In genomic region chr1:24199291-24199900, GRCh38 we compare ENCODE assay signal across 1 cellular context.
TF ChIP-seq lines count a peak whose summit lies in the region.

No MANE protein-coding gene starts in this region.

TF ChIP-seq in HEK293, 187 proteins besides CTCF, POLR2A, EP300 and RAD21 (continued from another document and continues in another):
- TF ChIP-seq PRDM10 (tag by site-specific recombination; IDR thresholded peaks at IDR 0.05) (peak; percentile 64; the same call in 1 of the 2 replicates), IKZF3 (tag by site-specific recombination; IDR thresholded peaks at IDR 0.05) (no peak), OSR2 (tag by site-specific recombination; IDR thresholded peaks at IDR 0.05) (no peak), ZSCAN30 (tag by site-specific recombination; IDR thresholded peaks at IDR 0.05) (0 out of 2 replicates have a peak, but pooled peaks have one; percentile 27), ZNF701 (tag by site-specific recombination; IDR thresholded peaks at IDR 0.05) (no peak), ZNF473 (tag by site-specific recombination; IDR thresholded peaks at IDR 0.05) (no peak), ZNF423 (tag by site-specific recombination; IDR thresholded peaks at IDR 0.05) (no peak), ZBTB10 (tag by site-specific recombination; IDR thresholded peaks at IDR 0.05) (no peak), ZNF837 (tag by site-specific recombination; IDR thresholded peaks at IDR 0.05) (no peak), GLI4 (tag by site-specific recombination; IDR thresholded peaks at IDR 0.05) (no peak), ZNF660 (tag by site-specific recombination; IDR thresholded peaks at IDR 0.05) (peak; percentile 74; the same call in 1 of the 2 replicates), ZNF169 (tag by site-specific recombination; IDR thresholded peaks at IDR 0.05) (no peak), ZNF223 (tag by site-specific recombination; IDR thresholded peaks at IDR 0.05) (no peak), MYNN (tag by site-specific recombination; IDR thresholded peaks at IDR 0.05; ENCODE audit: borderline replicate concordance) (no peak), ZNF560 (tag by site-specific recombination; IDR thresholded peaks at IDR 0.05; ENCODE audit: borderline replicate concordance) (no peak), ZNF623 (tag by site-specific recombination; IDR thresholded peaks at IDR 0.05) (no peak), ZNF449 (tag by site-specific recombination; IDR thresholded peaks at IDR 0.05) (no peak), ZNF830 (tag by site-specific recombination; IDR thresholded peaks at IDR 0.05; ENCODE audit: low read depth) (no peak), OVOL3 (tag by site-specific recombination; IDR thresholded peaks at IDR 0.05) (no peak), PATZ1 (tag by site-specific recombination; IDR thresholded peaks at IDR 0.05) (peak; percentile 36; the same call in 1 of the 2 replicates), ZEB2 (tag by site-specific recombination; IDR thresholded peaks at IDR 0.05) (0 out of 2 replicates have a peak, but pooled peaks have one; percentile 40), ZNF629 (tag by site-specific recombination; IDR thresholded peaks at IDR 0.05) (no peak; the same call in 1 of the 2 replicates), ZNF24 (tag by site-specific recombination; IDR thresholded peaks at IDR 0.05) (no peak), ZNF513 (tag by site-specific recombination; IDR thresholded peaks at IDR 0.05) (no peak), ZSCAN4 (tag by site-specific recombination; IDR thresholded peaks at IDR 0.05) (peak; percentile 54; the same call in 1 of the 2 replicates), ZNF341 (tag by site-specific recombination; IDR thresholded peaks at IDR 0.05; ENCODE audit: low read depth) (no peak), REPIN1 (tag by site-specific recombination; IDR thresholded peaks at IDR 0.05; ENCODE audit: low read depth) (no peak), ZNF133 (tag by site-specific recombination; IDR thresholded peaks at IDR 0.05) (no peak), ZNF530 (tag by site-specific recombination; IDR thresholded peaks at IDR 0.05; ENCODE audit: low read depth) (no peak), SP7 (tag by site-specific recombination; IDR thresholded peaks at IDR 0.05) (0 out of 2 replicates have a peak, but pooled peaks have one; percentile 49), ZNF704 (tag by site-specific recombination; IDR thresholded peaks at IDR 0.05) (no peak), ZBTB21 (tag by site-specific recombination; IDR thresholded peaks at IDR 0.05) (no peak), KLF17 (tag by site-specific recombination; IDR thresholded peaks at IDR 0.05) (no peak), HOXD13 (CRISPR knock-in tag; IDR thresholded peaks at IDR 0.05; ENCODE audit: borderline replicate concordance) (no peak), ZNF148 (tag by site-specific recombination; IDR thresholded peaks at IDR 0.05; ENCODE audit: borderline replicate concordance) (no peak), ZNF362 (tag by site-specific recombination; IDR thresholded peaks at IDR 0.05) (peak; percentile 75), ZBTB6 (tag by site-specific recombination; IDR thresholded peaks at IDR 0.05) (no peak)
